In genomic region chr4:153684182-153685073, GRCh38 we compare ENCODE assay signal across 8 cellular contexts. TPM values are rescaled to one million over a fixed set of nuclear protein-coding genes. Genes with fewer than 3 reads are reported as not detected.
DNase-seq lines count a peak whose midpoint lies in the region; ATAC-seq and TF ChIP-seq lines count a peak whose summit lies in the region.

Gene TLR2 (plus strand): TSS chr4:153684280. CDS start chr4:153702908, 18,628 bp downstream.

- H3K9me3 Mint-ChIP-seq in endodermal cell = peaks cover 31% of the 10 kb centered on the region

- peaks cover 48% of the 10 kb centered on the region for H3K27me3 ChIP-seq in endodermal cell (ENCODE audit: control insufficient read depth, insufficient read depth, low read length, poor library complexity, severe bottlenecking)

- no peak within 1 kb of the TSS for H3K27ac Mint-ChIP-seq in endodermal cell

- TF ChIP-seq CTCF in endodermal cell (conservative IDR thresholded peaks at IDR 0.05) = no peak

- H3K9ac ChIP-seq in endodermal cell (ENCODE audit: extremely low read depth, low read length, poor library complexity, severe bottlenecking) = no peak within 1 kb of the TSS

- peak within 1 kb of the TSS; percentile 55 for H3K4me3 Mint-ChIP-seq in endodermal cell

- H3K4me1 ChIP-seq in endodermal cell (ENCODE audit: control insufficient read depth, insufficient read depth, low read length) = no peaks in the 10 kb centered on the region

- no peaks in the 10 kb centered on the region for H3K36me3 ChIP-seq in endodermal cell (ENCODE audit: control insufficient read depth, insufficient read depth, low read length)

- H3K4me1 Mint-ChIP-seq in endodermal cell = no peaks in the 10 kb centered on the region

- peaks cover 2% of the 10 kb centered on the region for H3K36me3 Mint-ChIP-seq in endodermal cell (ENCODE audit: low read depth)

- H3K4me3 ChIP-seq in endodermal cell (ENCODE audit: low read length) = peak within 1 kb of the TSS; percentile 77

- ATAC-seq in GM21526 (IDR thresholded peaks at IDR 0.05; ENCODE audit: low FRiP score, unreplicated experiment) = peak; percentile 94

- H3K27ac ChIP-seq in endodermal cell (ENCODE audit: low read depth, low read length) = no peak within 1 kb of the TSS

- peaks cover 31% of the 10 kb centered on the region for H3K9me3 ChIP-seq in endodermal cell (ENCODE audit: control insufficient read depth, low read length)

- WGBS in endodermal cell (ENCODE audit: insufficient coverage in 1 of 2, insufficient read length in 1 of 2), 2 experiments = 2 to 4% methylated on average over 15 to 79 of the region's 79 CpGs

- peaks cover 56% of the 10 kb centered on the region for H3K27me3 Mint-ChIP-seq in endodermal cell (ENCODE audit: insufficient read depth)

- DNase-seq in DMS53 (lab: John Stamatoyannopoulos, UW) (peak; percentile 69), Kasumi-1 (lab: John Stamatoyannopoulos, UW) (peak; percentile 69 to 73), endodermal cell (peak; percentile 89), mucosa of gallbladder (ENCODE audit: low spot score) (peak; percentile 74), NCI-H446 (lab: John Stamatoyannopoulos, UW) (no peak)
- peak; percentile 85 for DNase-seq in activated CD8-positive, alpha-beta memory T cell treated with anti-CD3 and anti-CD28 coated beads for 24 hours
- DNase-seq in stimulated activated CD8-positive, alpha-beta memory T cell treated with anti-CD3 and anti-CD28 coated beads, Interleukin-4, amount 100 ng/mL, for 4 hours (ENCODE audit: low read depth in 2 of 2, low spot score in 1 of 2) = peak; percentile 39 to 43

RNA-seq across cellular contexts. Expression of gene TLR2, which starts in this region (rescaled TPM):
- total RNA-seq in endodermal cell = under 1 TPM; 0.53 to 0.89 TPM
- polyA plus RNA-seq in endodermal cell (2013, experiment 1 of 2) = 0.14 TPM
- polyA plus RNA-seq in endodermal cell (2013, experiment 2 of 2) = 0.33 TPM
- total RNA-seq in mucosa of gallbladder = 21.6 TPM

Comparison
In these comparisons a context has a peak if more than half of its experiments do, and no peak if none do; other contexts are left out.
1. RNA of gene TLR2 (total RNA-seq): 21.6 TPM in mucosa of gallbladder (single experiment); 0.53 to 0.89 TPM in endodermal cell; every median in the first group is over 10 times any median in the second.
2. Peak in DNase-seq and H3K4me3 ChIP-seq in endodermal cell; RNA of the gene not detected or under 1 TPM.
3. DNase-seq: peak in DMS53 (single experiment), Kasumi-1 (2 of 2), activated CD8-positive, alpha-beta memory T cell treated with anti-CD3 and anti-CD28 coated beads for 24 hours (single experiment), mucosa of gallbladder (single experiment) and stimulated activated CD8-positive, alpha-beta memory T cell treated with anti-CD3 and anti-CD28 coated beads, Interleukin-4, amount 100 ng/mL, for 4 hours (2 of 2); none in NCI-H446 (0 of 2).